Comparison of ENCODE assay signal across 25 cellular contexts in genomic region chr2:241983571-241984270, GRCh38.
A peak's percentile ranks its signal among the peaks of the same experiment; 100 is the strongest.
DNase-seq lines count a peak whose midpoint lies in the region; ATAC-seq and TF ChIP-seq lines count a peak whose summit lies in the region.
"Had no signal": no experiment of that assay in that cellular context is flagged by ENCODE, and none has a peak within 500 bp of the region (broad histone marks: within the 10 kb centered on the region; RNA-seq: fewer than 3 reads in every experiment).

No MANE protein-coding gene starts in this region.

- H3K14ac ChIP-seq in mesenchymal stem cell (ENCODE audit: low read length in 2 of 2): no peak overlapping the region

- no peak overlapping the region for H3K4me3 ChIP-seq in CD8-positive, alpha-beta T cell (ENCODE audit: low read depth, low read length)
- H3K4me3 ChIP-seq in mesenchymal stem cell (ENCODE audit: insufficient read depth in 1 of 2, low read depth in 1 of 2, low read length in 2 of 2): no peak overlapping the region
- H3K4me3 ChIP-seq: body of pancreas, esophagus squamous epithelium, lung, ovary, SJSA1, thoracic aorta had no signal

- no peak overlapping the region for H3K23ac ChIP-seq in mesenchymal stem cell (ENCODE audit: low read length in 2 of 2)

- no peaks in the 10 kb centered on the region for H3K27me3 Mint-ChIP-seq in CD8-positive, alpha-beta T cell (ENCODE audit: low read depth)
- H3K27me3 Mint-ChIP-seq in T-helper 17 cell (no peaks in the 10 kb centered on the region), Calu3 (ENCODE audit: unreplicated experiment) (peaks cover 18% of the 10 kb centered on the region)
- H3K27me3 Mint-ChIP-seq: CD4-positive, alpha-beta T cell had no signal

- no peak overlapping the region for H2BK120ac ChIP-seq in mesenchymal stem cell (ENCODE audit: low read depth, low read length)

- H4K8ac ChIP-seq in mesenchymal stem cell (ENCODE audit: low read length): no peak overlapping the region

- no peak overlapping the region for H3K18ac ChIP-seq in mesenchymal stem cell (ENCODE audit: low read depth in 1 of 2, low read length in 2 of 2)

- H3K9ac ChIP-seq in mesenchymal stem cell (ENCODE audit: low read length): no peak overlapping the region

- H3K79me1 ChIP-seq in mesenchymal stem cell (replicated peaks; ENCODE audit: low read length, poor library complexity, severe bottlenecking): no peaks in the 10 kb centered on the region

- H3K9me3 Mint-ChIP-seq in CD8-positive, alpha-beta T cell: no peaks in the 10 kb centered on the region
- H3K9me3 Mint-ChIP-seq in Calu3 (ENCODE audit: low read depth, unreplicated experiment): no peaks in the 10 kb centered on the region
- H3K9me3 Mint-ChIP-seq: activated CD4-positive, alpha-beta T cell treated with anti-CD3 and anti-CD28 coated beads, Interleukin-2, amount 10 ng/mL, durations not matched to agents 24 days and 14 days; CD4-positive, alpha-beta T cell had no signal

- peak overlapping the region; percentile 62 for H3K27ac Mint-ChIP-seq in CD8-positive, alpha-beta T cell
- H3K27ac Mint-ChIP-seq in T-helper 17 cell (peak overlapping the region; percentile 95), Calu3 (ENCODE audit: unreplicated experiment) (no peak overlapping the region)
- H3K27ac Mint-ChIP-seq: activated CD4-positive, alpha-beta T cell treated with anti-CD3 and anti-CD28 coated beads, Interleukin-2, amount 10 ng/mL, durations not matched to agents 24 days and 14 days; activated T-helper 2 cell treated with anti-CD3 and anti-CD28 coated beads, Interferon-gamma antibody, Interleukin-2, Interleukin-4, amounts not matched to agents 10 μg/mL and 5 μg/mL and 100 μg/mL, durations not matched to agents 14 hours and 24 hours and 36 hours had no signal

- no peak overlapping the region for H2AK5ac ChIP-seq in mesenchymal stem cell (ENCODE audit: low read length, severe bottlenecking)

- no peak overlapping the region for H3K4ac ChIP-seq in mesenchymal stem cell (ENCODE audit: low read depth in 1 of 2, low read length in 2 of 2)

- H3K4me1 ChIP-seq in CD8-positive, alpha-beta T cell (ENCODE audit: insufficient read depth, low read length): peaks cover 15% of the 10 kb centered on the region
- no peaks in the 10 kb centered on the region for H3K4me1 ChIP-seq in mesenchymal stem cell (ENCODE audit: control insufficient read depth, insufficient read depth, low read depth, low read length)
- H3K4me1 ChIP-seq: esophagus squamous epithelium had no signal

- BruUV-seq in Calu3 (replicated peaks; lab: Mats Ljungman, UMichigan): no TSS peak

- H3K4me1 Mint-ChIP-seq in CD8-positive, alpha-beta T cell (ENCODE audit: low read depth): peaks cover 16% of the 10 kb centered on the region
- peaks cover 8% of the 10 kb centered on the region for H3K4me1 Mint-ChIP-seq in T-helper 17 cell
- no peaks in the 10 kb centered on the region for H3K4me1 Mint-ChIP-seq in Calu3 (ENCODE audit: low read depth, unreplicated experiment)

- ATAC-seq in CD8-positive, alpha-beta T cell: no peak
- ATAC-seq in T-helper 17 cell: no peak
- no peak for ATAC-seq in omental fat pad (ENCODE audit: low FRiP score)
- ATAC-seq: body of pancreas had no signal

- H2BK12ac ChIP-seq in mesenchymal stem cell (ENCODE audit: low read length in 2 of 2): no peak overlapping the region

- no peak overlapping the region for H3K4me3 Mint-ChIP-seq in CD8-positive, alpha-beta T cell
- H3K4me3 Mint-ChIP-seq in T-helper 17 cell: no peak overlapping the region
- no peak overlapping the region for H3K4me3 Mint-ChIP-seq in Calu3 (ENCODE audit: low read depth, unreplicated experiment)
- H3K4me3 Mint-ChIP-seq: activated CD4-positive, alpha-beta T cell treated with anti-CD3 and anti-CD28 coated beads, Interleukin-2, amount 10 ng/mL, durations not matched to agents 24 days and 14 days; CD4-positive, alpha-beta T cell had no signal

- 88% methylated on average over 19 of the region's 22 CpGs for WGBS in mesenchymal stem cell

- H3K4me2 ChIP-seq in mesenchymal stem cell (ENCODE audit: low read length, poor library complexity, severe bottlenecking): no peak overlapping the region

- H3K36me3 Mint-ChIP-seq in CD8-positive, alpha-beta T cell: no peaks in the 10 kb centered on the region
- H3K36me3 Mint-ChIP-seq in T-helper 17 cell (ENCODE audit: low read depth): no peaks in the 10 kb centered on the region
- no peaks in the 10 kb centered on the region for H3K36me3 Mint-ChIP-seq in Calu3 (ENCODE audit: insufficient read depth, unreplicated experiment)

- no peak for TF ChIP-seq CTCF in CD8-positive, alpha-beta T cell (IDR thresholded peaks at IDR 0.05)
- TF ChIP-seq CTCF in Calu3 (IDR thresholded peaks at IDR 0.05; ENCODE audit: unreplicated experiment): no peak
- TF ChIP-seq CTCF in omental fat pad (IDR thresholded peaks at IDR 0.05): no peak

- H2BK15ac ChIP-seq in mesenchymal stem cell (ENCODE audit: low read depth, poor library complexity, severe bottlenecking): peak overlapping the region; percentile 13

- no peak overlapping the region for H3K27ac ChIP-seq in CD8-positive, alpha-beta T cell (ENCODE audit: low read depth, low read length)
- no peak overlapping the region for H3K27ac ChIP-seq in mesenchymal stem cell (ENCODE audit: low read length, poor library complexity, severe bottlenecking)
- H3K27ac ChIP-seq: body of pancreas, esophagus squamous epithelium, ovary, SJSA1, thoracic aorta had no signal

- intact Hi-C loops in CD8-positive, alpha-beta T cell (cut with DNase I, micrococcal nuclease): no loop called here
- intact Hi-C loops in Calu3 (cut with micrococcal nuclease; ENCODE audit: unreplicated experiment): no loop called here

- H2AFZ ChIP-seq in mesenchymal stem cell (ENCODE audit: low read depth, low read length): no peak overlapping the region

- DNase-seq in CD8-positive, alpha-beta T cell: no peak
- DNase-seq in T-helper 17 cell: no peak
- DNase-seq in mesenchymal stem cell: no peak
- DNase-seq in stimulated activated CD8-positive, alpha-beta memory T cell treated with anti-CD3 and anti-CD28 coated beads, Interleukin-4, amount 100 ng/mL, for 48 hours: peak; percentile 16
- DNase-seq in Calu3: no peak
- no peak for DNase-seq in omental fat pad (ENCODE audit: low spot score)
- no peak for DNase-seq in GM19238 (ENCODE audit: insufficient read length, low spot score)
- DNase-seq: activated CD4-positive, alpha-beta T cell treated with anti-CD3 and anti-CD28 coated beads, Interleukin-2, amount 10 ng/mL, durations not matched to agents 24 days and 14 days; CD4-positive, alpha-beta T cell; DMS53; effector memory CD4-positive, alpha-beta T cell; esophagus squamous epithelium; IMR-90; NCI-H1092 treated with DMSO at 0.1 percent for 48 hours; NCI-H187 treated with DMSO at 0.1 percent for 48 hours; NCI-H526 treated with DMSO at 0.1 percent for 48 hours; ovary; retina; stimulated activated CD4-positive, alpha-beta T cell treated with anti-CD3 and anti-CD28 coated beads, Interleukin-2, amount 100 ng/mL, for 48 hours; stimulated activated naive CD4-positive, alpha-beta T cell had no signal

- H2BK5ac ChIP-seq in mesenchymal stem cell (ENCODE audit: low read depth, low read length, poor library complexity, severe bottlenecking): no peak overlapping the region

- H4K91ac ChIP-seq in mesenchymal stem cell (ENCODE audit: low read length): no peak overlapping the region

- no peaks in the 10 kb centered on the region for H3K36me3 ChIP-seq in CD8-positive, alpha-beta T cell (ENCODE audit: insufficient read depth, low read length)
- no peaks in the 10 kb centered on the region for H3K36me3 ChIP-seq in mesenchymal stem cell (ENCODE audit: control insufficient read depth in 1 of 2, insufficient read depth in 2 of 2, low read depth in 1 of 2, low read length in 2 of 2)
- H3K36me3 ChIP-seq: ovary, SJSA1, thoracic aorta had no signal

- CTCF ChIA-PET in CD8-positive, alpha-beta T cell (lab: Charles Lee): no interaction called here
- CTCF ChIA-PET in Calu3 (lab: Charles Lee): no interaction called here

- POLR2A ChIA-PET in CD8-positive, alpha-beta T cell (lab: Charles Lee): no interaction called here

- no peaks in the 10 kb centered on the region for H3K27me3 ChIP-seq in CD8-positive, alpha-beta T cell (ENCODE audit: insufficient read depth, low read length)
- H3K27me3 ChIP-seq in mesenchymal stem cell (ENCODE audit: control insufficient read depth in 1 of 2, insufficient read depth in 1 of 2, low read length in 2 of 2): peaks cover 3 to 14% of the 10 kb centered on the region in 2 experiments
- H3K27me3 ChIP-seq: body of pancreas, esophagus squamous epithelium, ovary, SJSA1 had no signal

- H3K9me3 ChIP-seq in CD8-positive, alpha-beta T cell (ENCODE audit: low read length): no peaks in the 10 kb centered on the region
- H3K9me3 ChIP-seq in T-helper 17 cell (ENCODE audit: control insufficient read depth, low read length, poor library complexity, severe bottlenecking) (no peaks in the 10 kb centered on the region), mesenchymal stem cell (ENCODE audit: control insufficient read depth, low read length) (no peaks in the 10 kb centered on the region)
- H3K9me3 ChIP-seq: body of pancreas, esophagus squamous epithelium, ovary, SJSA1, thoracic aorta had no signal
